Comparison of ENCODE assay signal across 7 cellular contexts in genomic region chr2:47043142-47043890, GRCh38.
A peak's percentile ranks its signal among the peaks of the same experiment; 100 is the strongest.
DNase-seq lines count a peak whose midpoint lies in the region; ATAC-seq, FAIRE-seq and TF ChIP-seq lines count a peak whose summit lies in the region.

No MANE protein-coding gene starts in this region.

- POLR2A ChIA-PET in activated CD4-positive, alpha-beta memory T cell treated with anti-CD3 and anti-CD28 coated beads for 36 hours (lab: Charles Lee) = interaction anchor here (0.5 to 0.6 kb wide), 2 partner anchors 11 to 710 kb away, joined by 3 to 4 read pairs; no protein-coding TSS in a partner anchor

- ATAC-seq in gastroesophageal sphincter = peak; percentile 83
- ATAC-seq in HG02763 (IDR thresholded peaks at IDR 0.05; ENCODE audit: unreplicated experiment) = no peak

- peaks cover 7% of the 10 kb centered on the region for H3K27me3 Mint-ChIP-seq in HFFc6 (ENCODE audit: insufficient read depth)
- H3K27me3 Mint-ChIP-seq in activated CD4-positive, alpha-beta memory T cell treated with anti-CD3 and anti-CD28 coated beads for 36 hours = no peaks in the 10 kb centered on the region

- TF ChIP-seq POLR2A in gastroesophageal sphincter (IDR thresholded peaks at IDR 0.05) = no peak

- H3K4me1 Mint-ChIP-seq in HFFc6 (ENCODE audit: low read depth) = peaks cover 56% of the 10 kb centered on the region
- H3K4me1 Mint-ChIP-seq in activated CD4-positive, alpha-beta memory T cell treated with anti-CD3 and anti-CD28 coated beads for 36 hours (ENCODE audit: low read depth) = peaks cover 11% of the 10 kb centered on the region

- no peaks in the 10 kb centered on the region for H3K27me3 ChIP-seq in gastroesophageal sphincter

- peak; percentile 93 for DNase-seq in HFFc6
- peak; percentile 94 to 97 for DNase-seq in SW 1271 (lab: John Stamatoyannopoulos, UW)
- DNase-seq in pulmonary artery endothelial cell (ENCODE audit: low read depth, low spot score) = peak; percentile 78
- no peak for DNase-seq in D721Med (ENCODE audit: insufficient read length, low spot score)
- no peak for DNase-seq in activated CD4-positive, alpha-beta memory T cell treated with anti-CD3 and anti-CD28 coated beads for 36 hours

- TF ChIP-seq CTCF in HFFc6 (IDR thresholded peaks at IDR 0.05) (peak; percentile 33; the same call in 1 of the 2 replicates), gastroesophageal sphincter (IDR thresholded peaks at IDR 0.05) (peak in 1 of 4 experiments; percentile 26), D721Med (IDR thresholded peaks at IDR 0.05; ENCODE audit: insufficient read depth, missing control alignments) (no peak)

- H3K27ac ChIP-seq in gastroesophageal sphincter = peak overlapping the region; percentile 90 to 96 (median 93)

- H3K4me3 ChIP-seq in gastroesophageal sphincter = no peak overlapping the region

- WGBS in gastroesophageal sphincter (ENCODE audit: low coverage in 1 of 2), 2 donors = 24 to 80% methylated on average over 2 to 8 of the region's 8 CpGs

- CTCF ChIA-PET in activated CD4-positive, alpha-beta memory T cell treated with anti-CD3 and anti-CD28 coated beads for 36 hours (lab: Charles Lee) = no interaction called here

- H3K4me3 Mint-ChIP-seq in HFFc6 = peak overlapping the region; percentile 84
- H3K4me3 Mint-ChIP-seq in activated CD4-positive, alpha-beta memory T cell treated with anti-CD3 and anti-CD28 coated beads for 36 hours = no peak overlapping the region

- no peak for TF ChIP-seq EP300 in gastroesophageal sphincter (IDR thresholded peaks at IDR 0.05)

- H3K9me3 Mint-ChIP-seq in HFFc6 = no peaks in the 10 kb centered on the region
- no peaks in the 10 kb centered on the region for H3K9me3 Mint-ChIP-seq in activated CD4-positive, alpha-beta memory T cell treated with anti-CD3 and anti-CD28 coated beads for 36 hours

- intact Hi-C loops in activated CD4-positive, alpha-beta memory T cell treated with anti-CD3 and anti-CD28 coated beads for 36 hours (cut with micrococcal nuclease) = no loop called here

- H3K4me1 ChIP-seq in gastroesophageal sphincter = peaks cover 22 to 72% (median 50%) of the 10 kb centered on the region in 3 donors

- no peak for FAIRE-seq in D721Med (lab: Jason Lieb, UNC)

- no peaks in the 10 kb centered on the region for H3K9me3 ChIP-seq in gastroesophageal sphincter

- peak overlapping the region; percentile 99 for H3K27ac Mint-ChIP-seq in HFFc6
- H3K27ac Mint-ChIP-seq in activated CD4-positive, alpha-beta memory T cell treated with anti-CD3 and anti-CD28 coated beads for 36 hours = no peak overlapping the region

- peaks cover 0 to 35% of the 10 kb centered on the region in 2 donors for H3K36me3 ChIP-seq in gastroesophageal sphincter

- peaks cover 25% of the 10 kb centered on the region for H3K36me3 Mint-ChIP-seq in HFFc6 (ENCODE audit: low read depth)
- peaks cover 28% of the 10 kb centered on the region for H3K36me3 Mint-ChIP-seq in activated CD4-positive, alpha-beta memory T cell treated with anti-CD3 and anti-CD28 coated beads for 36 hours

Comparison
In these comparisons a context has a peak if more than half of its experiments do, and no peak if none do; other contexts are left out.
1. DNase-seq: peak in HFFc6 (single experiment), SW 1271 (2 of 2) and pulmonary artery endothelial cell (single experiment); none in D721Med (single experiment) and activated CD4-positive, alpha-beta memory T cell treated with anti-CD3 and anti-CD28 coated beads for 36 hours (single experiment).